22 cellular contexts compared by ENCODE assay signal in the genomic region with DNA sequence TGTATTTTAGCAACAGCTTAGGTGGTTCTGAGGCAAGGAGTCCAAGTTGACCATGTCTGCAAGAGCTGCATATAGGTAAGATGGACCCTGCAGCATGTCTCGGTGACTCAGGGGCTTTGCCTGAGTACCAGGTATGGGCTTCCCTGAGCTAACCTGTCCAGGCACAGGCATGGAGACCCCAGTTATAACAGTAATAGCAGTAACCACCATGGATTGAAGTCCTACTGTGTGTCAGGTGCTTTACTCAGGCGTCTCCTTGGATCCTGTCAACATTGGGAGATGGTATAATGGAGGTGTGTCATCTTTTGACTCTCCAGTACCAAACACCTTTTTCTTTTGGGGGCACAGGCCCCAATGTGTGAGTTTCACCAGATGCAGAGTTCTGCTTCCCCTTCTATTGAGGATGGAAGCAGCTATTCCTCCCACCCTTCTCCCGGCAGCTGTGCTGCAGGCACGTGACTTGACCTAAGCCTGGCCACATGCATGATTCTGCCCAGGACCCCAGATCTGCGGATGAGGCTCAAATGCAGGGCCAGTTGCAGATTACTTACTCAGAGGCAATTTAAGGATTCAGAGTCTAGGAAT. TPM values are rescaled to one million over a fixed set of nuclear protein-coding genes. Genes with fewer than 3 reads are reported as not detected.
DNase-seq lines count a peak whose midpoint lies in the region; ATAC-seq and TF ChIP-seq lines count a peak whose summit lies in the region.
"Had no signal": no experiment of that assay in that cellular context is flagged by ENCODE, and none has a peak within 500 bp of the region (broad histone marks: within the 10 kb centered on the region; RNA-seq: fewer than 3 reads in every experiment).

No MANE protein-coding gene starts in this region.

- no peaks in the 10 kb centered on the region for H3K9me3 ChIP-seq in BLaER1 treated with 17β-estradiol and CSF1 and Interleukin-3, amounts not matched to agents 10 nM and 100 nM (replicated peaks in 1 of 11)
- H3K9me3 ChIP-seq in gastroesophageal sphincter, result no peaks in the 10 kb centered on the region

- H3K4me1 ChIP-seq in BLaER1 treated with 17β-estradiol and CSF1 and Interleukin-3, amounts not matched to agents 10 nM and 100 nM, result peaks cover 11 to 89% (median 61%) of the 10 kb centered on the region in 10 experiments
- H3K4me1 ChIP-seq in gastroesophageal sphincter, result no peaks in the 10 kb centered on the region

- DNase-seq in HL-60 (ENCODE audit: low read depth in 1 of 2, low spot score in 1 of 2), result no peak
- DNase-seq in osteocyte (ENCODE audit: extremely low spot score, unreplicated experiment), result peak; percentile 68
- DNase-seq in NCI-H748 treated with DMSO at 0.1 percent for 48 hours (lab: John Stamatoyannopoulos, UW), result no peak
- no peak for DNase-seq in activated naive CD4-positive, alpha-beta T cell treated with anti-CD3 and anti-CD28 coated beads, Interleukin-2, amount 10 ng/mL, durations not matched to agents 7 days and 5 days
- DNase-seq: CD8-positive, alpha-beta memory T cell; DMS 273 treated with DMSO at 0.1 percent for 48 hours; H9; KBM-7; NCI-H1105; NCI-H1436 treated with DMSO at 0.1 percent for 48 hours; NCI-H187 treated with DMSO at 0.1 percent for 48 hours; NCI-H2107; NCI-H524; NCI-H774 had no signal

- no peak for TF ChIP-seq POLR2A in gastroesophageal sphincter (IDR thresholded peaks at IDR 0.05)

- no peak for TF ChIP-seq EP300 in gastroesophageal sphincter (IDR thresholded peaks at IDR 0.05)

- H3K4me3 Mint-ChIP-seq in osteocyte (ENCODE audit: unreplicated experiment), result no peak overlapping the region
- no peak overlapping the region for H3K4me3 Mint-ChIP-seq in activated naive CD4-positive, alpha-beta T cell treated with anti-CD3 and anti-CD28 coated beads, Interleukin-2, amount 10 ng/mL, durations not matched to agents 7 days and 5 days
- H3K4me3 Mint-ChIP-seq: CD8-positive, alpha-beta memory T cell; GM23338; H9 had no signal

- no peaks in the 10 kb centered on the region for H3K9me3 Mint-ChIP-seq in osteocyte (ENCODE audit: unreplicated experiment)
- no peaks in the 10 kb centered on the region for H3K9me3 Mint-ChIP-seq in activated naive CD4-positive, alpha-beta T cell treated with anti-CD3 and anti-CD28 coated beads, Interleukin-2, amount 10 ng/mL, durations not matched to agents 7 days and 5 days
- H3K9me3 Mint-ChIP-seq: CD8-positive, alpha-beta memory T cell; GM23338; H9 had no signal

- peak overlapping the region; percentile 8 to 73 (median 49); a peak in 16 of 22 replicates for H3K27ac ChIP-seq in BLaER1 treated with 17β-estradiol and CSF1 and Interleukin-3, amounts not matched to agents 10 nM and 100 nM
- H3K27ac ChIP-seq in HL-60 (replicated peaks), result peak overlapping the region; percentile 81
- no peak overlapping the region for H3K27ac ChIP-seq in gastroesophageal sphincter
- H3K27ac ChIP-seq: C4-2B, SK-N-MC had no signal

- no peaks in the 10 kb centered on the region for H3K27me3 ChIP-seq in BLaER1 treated with 17β-estradiol and CSF1 and Interleukin-3, amounts not matched to agents 10 nM and 100 nM
- H3K27me3 ChIP-seq in HL-60 (ENCODE audit: insufficient read depth, poor library complexity, severe bottlenecking) (no peaks in the 10 kb centered on the region), gastroesophageal sphincter (peaks cover 41% of the 10 kb centered on the region)

- H3K27me3 Mint-ChIP-seq in osteocyte (ENCODE audit: unreplicated experiment), result peaks cover 42% of the 10 kb centered on the region
- peaks cover 31% of the 10 kb centered on the region for H3K27me3 Mint-ChIP-seq in activated naive CD4-positive, alpha-beta T cell treated with anti-CD3 and anti-CD28 coated beads, Interleukin-2, amount 10 ng/mL, durations not matched to agents 7 days and 5 days

- ATAC-seq in gastroesophageal sphincter, result peak; percentile 18
- no peak for ATAC-seq in HG03442 (IDR thresholded peaks at IDR 0.05; ENCODE audit: unreplicated experiment)
- ATAC-seq: GM23338 had no signal

- CTCF ChIA-PET in activated naive CD4-positive, alpha-beta T cell treated with anti-CD3 and anti-CD28 coated beads, Interleukin-2, amount 10 ng/mL, durations not matched to agents 7 days and 5 days (lab: Charles Lee), result interaction anchor here (1.1 kb wide), 1 partner anchor 34 kb away, joined by 3 read pairs; no protein-coding TSS in a partner anchor

- WGBS in gastroesophageal sphincter (ENCODE audit: low coverage in 1 of 2), 2 donors, result 100% methylated on average over 1 of the region's 5 CpGs; no CpG with 5 or more reads in 1 of the 2 donors

- no peaks in the 10 kb centered on the region for H3K4me1 Mint-ChIP-seq in osteocyte (ENCODE audit: unreplicated experiment)
- peaks cover 10% of the 10 kb centered on the region for H3K4me1 Mint-ChIP-seq in activated naive CD4-positive, alpha-beta T cell treated with anti-CD3 and anti-CD28 coated beads, Interleukin-2, amount 10 ng/mL, durations not matched to agents 7 days and 5 days
- H3K4me1 Mint-ChIP-seq: GM23338 had no signal

- H3K36me3 Mint-ChIP-seq in osteocyte (ENCODE audit: unreplicated experiment), result no peaks in the 10 kb centered on the region
- H3K36me3 Mint-ChIP-seq in activated naive CD4-positive, alpha-beta T cell treated with anti-CD3 and anti-CD28 coated beads, Interleukin-2, amount 10 ng/mL, durations not matched to agents 7 days and 5 days, result no peaks in the 10 kb centered on the region
- H3K36me3 Mint-ChIP-seq: CD8-positive, alpha-beta memory T cell had no signal

- H3K36me3 ChIP-seq in BLaER1 treated with 17β-estradiol and CSF1 and Interleukin-3, amounts not matched to agents 10 nM and 100 nM, result peaks cover 0 to 16% (median 0%) of the 10 kb centered on the region in 11 experiments; a peak in 4 of 22 replicates
- H3K36me3 ChIP-seq in gastroesophageal sphincter, result no peaks in the 10 kb centered on the region

- H3K27ac Mint-ChIP-seq in osteocyte (ENCODE audit: unreplicated experiment), result no peak overlapping the region
- H3K27ac Mint-ChIP-seq in activated naive CD4-positive, alpha-beta T cell treated with anti-CD3 and anti-CD28 coated beads, Interleukin-2, amount 10 ng/mL, durations not matched to agents 7 days and 5 days, result no peak overlapping the region
- H3K27ac Mint-ChIP-seq: GM23338 had no signal

- TF ChIP-seq CTCF in HL-60 (IDR thresholded peaks at IDR 0.05; ENCODE audit: insufficient read depth, low read length) (no peak), gastroesophageal sphincter (IDR thresholded peaks at IDR 0.05) (no peak), osteocyte (IDR thresholded peaks at IDR 0.05) (no peak)

- H4K20me1 ChIP-seq in BLaER1 treated with 17β-estradiol and CSF1 and Interleukin-3, amounts not matched to agents 10 nM and 100 nM, result no peaks in the 10 kb centered on the region; a peak in 1 of 22 replicates

- no peak overlapping the region for H3K4me3 ChIP-seq in BLaER1 treated with 17β-estradiol and CSF1 and Interleukin-3, amounts not matched to agents 10 nM and 100 nM
- H3K4me3 ChIP-seq in HL-60 (replicated peaks; ENCODE audit: insufficient read depth, low read length), result no peak overlapping the region
- H3K4me3 ChIP-seq in gastroesophageal sphincter, result no peak overlapping the region
- H3K4me3 ChIP-seq: GM23338, SK-N-MC had no signal

- no peak overlapping the region for H3K9ac ChIP-seq in BLaER1 treated with 17β-estradiol and CSF1 and Interleukin-3, amounts not matched to agents 10 nM and 100 nM

- H3K4me2 ChIP-seq in BLaER1 treated with 17β-estradiol and CSF1 and Interleukin-3, amounts not matched to agents 10 nM and 100 nM, result peak overlapping the region; percentile 11 to 89 (median 76); a peak in 20 of 22 replicates
- H3K4me2 ChIP-seq: GM23338 had no signal

RNA-seq across cellular contexts. Expression of a gene that starts 13.8 kb away (rescaled TPM):
- total RNA-seq in gastroesophageal sphincter (1 to 10 TPM in 1 of 4 donors, under 1 TPM in 1, not detected in 2; 0.25 to 5.5 TPM), osteocyte (not detected in 2 replicates)
- total RNA-seq: CD8-positive, alpha-beta memory T cell; GM23338; H9 had no signal

RNA-seq across cellular contexts. Expression of a gene that starts 44.5 kb away (rescaled TPM):
- total RNA-seq in gastroesophageal sphincter, result not detected
- total RNA-seq in osteocyte, result not detected in 2 replicates
- total RNA-seq: CD8-positive, alpha-beta memory T cell; GM23338; H9; LHCN-M2; MCF 10A had no signal

Comparison
In these comparisons a context has a peak if more than half of its experiments do, and no peak if none do; other contexts are left out.
1. H3K27ac ChIP-seq: peak in BLaER1 treated with 17β-estradiol and CSF1 and Interleukin-3, amounts not matched to agents 10 nM and 100 nM (11 of 11) and HL-60 (single experiment); none in gastroesophageal sphincter (0 of 4).